ENCODE assay signal across 1 cellular context in the genomic region with DNA sequence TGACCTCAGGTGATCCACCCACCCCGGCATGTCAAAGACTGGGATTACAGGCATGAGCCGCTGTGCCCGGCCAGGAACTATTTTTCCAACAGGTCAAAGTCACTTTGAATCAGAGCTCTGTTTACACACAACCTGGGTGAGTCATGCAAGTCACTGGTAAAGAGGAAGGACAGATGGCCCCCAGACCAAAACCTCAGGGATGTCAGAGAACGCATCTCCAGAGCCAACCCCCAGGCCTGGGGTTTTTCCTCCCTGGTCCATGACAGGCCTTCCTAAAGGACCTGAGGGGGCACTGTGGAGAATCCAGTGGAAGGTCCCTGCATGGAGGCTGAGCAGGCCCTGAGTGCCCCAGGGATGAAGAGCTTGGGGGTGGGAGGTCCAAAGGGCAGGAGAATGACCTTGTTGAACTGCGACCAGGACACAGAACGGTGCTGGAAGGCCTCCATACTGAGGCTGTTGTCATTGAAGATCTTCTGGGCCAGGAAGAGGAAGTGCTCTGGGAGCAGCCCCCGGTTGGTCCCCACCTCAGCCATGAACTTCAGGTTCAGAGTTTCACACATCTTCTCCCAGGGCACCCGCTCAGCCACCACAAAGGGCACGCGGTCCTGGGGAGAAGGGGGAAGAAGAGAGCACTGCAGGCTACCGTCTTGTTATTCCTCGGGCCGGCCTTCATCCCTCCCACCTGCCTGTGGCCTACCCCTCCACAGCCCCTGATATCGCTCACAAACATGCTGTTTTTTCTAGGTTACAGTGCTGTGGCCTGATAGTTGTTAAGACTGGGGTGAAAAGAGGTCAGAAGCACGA.
TF ChIP-seq lines count a peak whose summit lies in the region.

No MANE protein-coding gene starts in this region.

TF ChIP-seq in A549, 52 proteins besides CTCF, POLR2A, EP300 and RAD21:
- no peak for TF ChIP-seq GATA3 (IDR thresholded peaks at IDR 0.05; ENCODE audit: borderline replicate concordance)
- TF ChIP-seq FOSL2 (IDR thresholded peaks at IDR 0.05): no peak; the same call in 1 of the 2 replicates
- TF ChIP-seq FOSL2 (CRISPR knock-in tag; IDR thresholded peaks at IDR 0.05): peak; percentile 76
- TF ChIP-seq PHF8 (IDR thresholded peaks at IDR 0.05; ENCODE audit: borderline replicate concordance, low read depth): no peak
- TF ChIP-seq, protein P1, sequence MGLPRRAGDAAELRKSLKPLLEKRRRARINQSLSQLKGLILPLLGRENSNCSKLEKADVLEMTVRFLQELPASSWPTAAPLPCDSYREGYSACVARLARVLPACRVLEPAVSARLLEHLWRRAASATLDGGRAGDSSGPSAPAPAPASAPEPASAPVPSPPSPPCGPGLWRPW (IDR thresholded peaks at IDR 0.05): no peak
